ENCODE assay signal across 10 cellular contexts in genomic region chr19:46489445-46490272, GRCh38. TPM values are rescaled to one million over a fixed set of nuclear protein-coding genes. Genes with fewer than 3 reads are reported as not detected.
DNase-seq lines count a peak whose midpoint lies in the region; TF ChIP-seq lines count a peak whose summit lies in the region.
"Had no signal": no experiment of that assay in that cellular context is flagged by ENCODE, and none has a peak within 500 bp of the region (broad histone marks: within the 10 kb centered on the region; RNA-seq: fewer than 3 reads in every experiment).

No MANE protein-coding gene starts in this region.

- peak overlapping the region; percentile 62 for H2AFZ ChIP-seq in osteoblast (ENCODE audit: low read length)

- no peak overlapping the region for H3K27ac ChIP-seq in cardiac muscle cell
- H3K27ac ChIP-seq in osteoblast (ENCODE audit: low read depth, low read length), result no peak overlapping the region
- H3K27ac ChIP-seq: SK-N-MC had no signal

- no peaks in the 10 kb centered on the region for H3K36me3 ChIP-seq in cardiac muscle cell
- no peaks in the 10 kb centered on the region for H3K36me3 ChIP-seq in osteoblast (ENCODE audit: insufficient read depth, low read length)

- H3K4me1 ChIP-seq in cardiac muscle cell (ENCODE audit: low read depth), result peaks cover 6% of the 10 kb centered on the region
- peaks cover 12% of the 10 kb centered on the region for H3K4me1 ChIP-seq in osteoblast (ENCODE audit: insufficient read depth, low read length)

- DNase-seq in Ammon's horn (ENCODE audit: low spot score) (peak; percentile 66), SK-N-DZ (ENCODE audit: low spot score) (peak; percentile 45), cardiac muscle cell (ENCODE audit: low read depth in 1 of 2, low spot score in 1 of 2) (peak in 1 of 2 donors; percentile 81), osteoblast (ENCODE audit: insufficient read length, low spot score, missing footprints) (peak; percentile 97), NCI-H446 (lab: John Stamatoyannopoulos, UW) (no peak), SW480 (ENCODE audit: low spot score) (no peak), T-helper 1 cell (no peak), NCI-H2196 treated with DMSO at 0.1 percent for 48 hours (lab: John Stamatoyannopoulos, UW; ENCODE audit: unreplicated experiment) (no peak)
- DNase-seq: foreskin melanocyte had no signal

- H3K27me3 ChIP-seq in cardiac muscle cell, result peaks cover 16% of the 10 kb centered on the region
- peaks cover 35% of the 10 kb centered on the region for H3K27me3 ChIP-seq in osteoblast (ENCODE audit: insufficient read depth, low read length)

- H3K4me2 ChIP-seq in osteoblast (ENCODE audit: insufficient read depth, low read length), result peak overlapping the region; percentile 55

- H3K9me3 ChIP-seq in cardiac muscle cell (ENCODE audit: low read depth) (no peaks in the 10 kb centered on the region), osteoblast (ENCODE audit: low read depth, low read length) (no peaks in the 10 kb centered on the region)

- H3K4me3 ChIP-seq in cardiac muscle cell (no peak overlapping the region), osteoblast (ENCODE audit: insufficient read depth, low read length) (peak overlapping the region; percentile 35)
- H3K4me3 ChIP-seq: SK-N-MC had no signal

- TF ChIP-seq CTCF in cardiac muscle cell (IDR thresholded peaks at IDR 0.05; ENCODE audit: low read depth, low read length) (peak; percentile 40), osteoblast (IDR thresholded peaks at IDR 0.05; ENCODE audit: extremely low read depth, low read depth, low read length) (peak; percentile 26)

- H4K20me1 ChIP-seq in osteoblast (ENCODE audit: insufficient read depth, low read length), result no peaks in the 10 kb centered on the region

- H3K79me2 ChIP-seq in osteoblast (ENCODE audit: insufficient read depth, low read length), result no peaks in the 10 kb centered on the region

RNA-seq across cellular contexts. Expression of gene PNMA8B, which starts 6.0 kb away (rescaled TPM):
- polyA plus RNA-seq in SK-N-DZ (2014; cell fraction: cytosol; rRNA removed), result 0.30 and 1.0 TPM in 2 replicates
- 0.52 and 1.0 TPM in 2 replicates for polyA plus RNA-seq in SK-N-DZ (2014; cell fraction: nucleus; rRNA removed)
- total RNA-seq in cardiac muscle cell (8.8 and 13.5 TPM in 2 replicates), osteoblast (0.72 and 1.2 TPM in 2 replicates)
- 4.1 and 8.8 TPM in 2 replicates for polyA plus RNA-seq in cardiac muscle cell

RNA-seq across cellular contexts. Expression of gene PNMA8A, which starts 18.3 kb away (rescaled TPM):
- polyA plus RNA-seq in SK-N-DZ (2014; cell fraction: cytosol; rRNA removed), result 28.2 and 30.8 TPM in 2 replicates
- 8.5 and 9.0 TPM in 2 replicates for polyA plus RNA-seq in SK-N-DZ (2014; cell fraction: nucleus; rRNA removed)
- total RNA-seq in cardiac muscle cell (67.8 and 71.7 TPM in 2 replicates), osteoblast (2.1 and 2.2 TPM in 2 replicates)
- 38.3 and 46.4 TPM in 2 replicates for polyA plus RNA-seq in cardiac muscle cell

Comparison
In these comparisons a context has a peak if more than half of its experiments do, and no peak if none do; other contexts are left out.
1. DNase-seq: peak in Ammon's horn (single experiment), SK-N-DZ (single experiment) and osteoblast (single experiment); none in NCI-H446 (0 of 2), SW480 (single experiment), T-helper 1 cell (0 of 5) and NCI-H2196 treated with DMSO at 0.1 percent for 48 hours (single experiment).
2. RNA of gene PNMA8A, which starts 18.3 kb away (total RNA-seq): 67.8 to 71.7 TPM in cardiac muscle cell; 2.1 to 2.2 TPM in osteoblast; every median in the first group is over 10 times any median in the second.